ENCODE assay signal across 1 cellular context in genomic region chr12:56059964-56060363, GRCh38. TPM values are rescaled to one million over a fixed set of nuclear protein-coding genes. Genes with fewer than 3 reads are reported as not detected.
"Had no signal": no experiment of that assay in that cellular context is flagged by ENCODE, and none has a peak within 500 bp of the region (broad histone marks: within the 10 kb centered on the region; RNA-seq: fewer than 3 reads in every experiment).

No MANE protein-coding gene starts in this region.

RNA-seq across cellular contexts. Expression of gene ERBB3, which starts 20.0 kb away (rescaled TPM):
- total RNA-seq: glomerular endothelial cell had no signal
